27 cellular contexts compared by ENCODE assay signal in genomic region chr11:61629082-61629481, GRCh38. TPM values are rescaled to one million over a fixed set of nuclear protein-coding genes. Genes with fewer than 3 reads are reported as not detected.
DNase-seq lines count a peak whose midpoint lies in the region; ATAC-seq, FAIRE-seq and TF ChIP-seq lines count a peak whose summit lies in the region.
"Had no signal": no experiment of that assay in that cellular context is flagged by ENCODE, and none has a peak within 500 bp of the region (broad histone marks: within the 10 kb centered on the region; RNA-seq: fewer than 3 reads in every experiment).

No MANE protein-coding gene starts in this region.

- peaks cover 10% of the 10 kb centered on the region for H3K27me3 Mint-ChIP-seq in neural progenitor cell (ENCODE audit: insufficient read depth, low read depth)
- H3K27me3 Mint-ChIP-seq in type B pancreatic cell = no peaks in the 10 kb centered on the region
- H3K27me3 Mint-ChIP-seq in activated CD4-positive, alpha-beta T cell treated with anti-CD3 and anti-CD28 coated beads, Interleukin-2, amount 10 ng/mL, durations not matched to agents 24 days and 14 days = peaks cover 8% of the 10 kb centered on the region

- intact Hi-C loops in activated CD4-positive, alpha-beta T cell treated with anti-CD3 and anti-CD28 coated beads, Interleukin-2, amount 10 ng/mL, durations not matched to agents 24 days and 14 days (cut with micrococcal nuclease) = no loop called here

- H3K14ac ChIP-seq in H1 (ENCODE audit: insufficient read length) = no peak overlapping the region

- H4K91ac ChIP-seq in H1 (replicated peaks; ENCODE audit: insufficient read length, low read length) = peak overlapping the region; percentile 85

- H3K4me1 ChIP-seq in NT2/D1 (ENCODE audit: insufficient read depth, insufficient read length) = peaks cover 17% of the 10 kb centered on the region
- H3K4me1 ChIP-seq in H1 (replicated peaks in 1 of 4; ENCODE audit: control insufficient read depth in 3 of 4, insufficient read depth in 4 of 4, low read length in 3 of 4) = peaks cover 5 to 25% (median 18%) of the 10 kb centered on the region in 4 experiments
- H3K4me1 ChIP-seq in neural progenitor cell = peaks cover 11% of the 10 kb centered on the region

- no peak overlapping the region for H4K8ac ChIP-seq in H1 (ENCODE audit: extremely low read depth, insufficient read depth, low read length)

- 94% methylated on average over 12 of the region's 12 CpGs; no CpG with 5 or more reads in 1 of the 2 experiments for WGBS in H1 (ENCODE audit: extremely low coverage in 1 of 2, insufficient coverage in 1 of 2, insufficient read length in 1 of 2, insufficient replicate concordance in 2 of 2, low coverage in 1 of 2, low lambda C conversion rate in 2 of 2, missing lambda C conversion rate in 1 of 2), 2 experiments

- no peaks in the 10 kb centered on the region for H3F3A ChIP-seq in neural progenitor cell (ENCODE audit: low read depth)

- H3K27me3 ChIP-seq in NT2/D1 (ENCODE audit: insufficient read depth, insufficient read length) (no peaks in the 10 kb centered on the region), H1 (replicated peaks in 1 of 4; ENCODE audit: control insufficient read depth in 3 of 4, extremely low read depth in 1 of 4, insufficient read depth in 3 of 4, low read length in 3 of 4) (no peaks in the 10 kb centered on the region), neural progenitor cell (no peaks in the 10 kb centered on the region)

- H4K20me1 ChIP-seq in H1 (replicated peaks in 1 of 2; ENCODE audit: control insufficient read depth in 1 of 2, insufficient read depth in 2 of 2, low read length in 2 of 2) (no peaks in the 10 kb centered on the region), neural progenitor cell (ENCODE audit: low read depth) (no peaks in the 10 kb centered on the region)

- no peak overlapping the region for H2AK5ac ChIP-seq in H1 (ENCODE audit: low read depth, low read length)

- H3K4me3 ChIP-seq in NT2/D1 (ENCODE audit: insufficient read length, low read depth) = no peak overlapping the region
- no peak overlapping the region for H3K4me3 ChIP-seq in H1 (ENCODE audit: extremely low read depth in 1 of 4, insufficient read depth in 2 of 4, low read depth in 3 of 4, low read length in 4 of 4)
- no peak overlapping the region for H3K4me3 ChIP-seq in neural progenitor cell
- H3K4me3 ChIP-seq: K562 had no signal

- H3K9me3 ChIP-seq in NT2/D1 (ENCODE audit: insufficient read depth, low read length) (no peaks in the 10 kb centered on the region), H1 (ENCODE audit: insufficient read depth in 2 of 2, low read depth in 1 of 2, low read length in 1 of 2) (no peaks in the 10 kb centered on the region), neural progenitor cell (ENCODE audit: low read depth) (no peaks in the 10 kb centered on the region)

- peak overlapping the region; percentile 18 for H3K9ac ChIP-seq in NT2/D1 (ENCODE audit: insufficient read length, low read depth)
- H3K9ac ChIP-seq in H1 (replicated peaks in 1 of 4; ENCODE audit: extremely low read depth in 1 of 4, low read depth in 3 of 4, low read length in 3 of 4) = no peak overlapping the region; a peak in 1 of 7 replicates
- no peak overlapping the region for H3K9ac ChIP-seq in neural progenitor cell

- H2BK12ac ChIP-seq in H1 (ENCODE audit: low read depth, low read length) = peak overlapping the region; percentile 63; the same call in 1 of the 2 replicates

- no peaks in the 10 kb centered on the region for H3K79me1 ChIP-seq in H1 (ENCODE audit: low read depth, low read length)

- no peaks in the 10 kb centered on the region for H3K79me2 ChIP-seq in H1 (ENCODE audit: control insufficient read depth in 1 of 2, insufficient read depth in 2 of 2, low read length in 2 of 2)
- H3K79me2 ChIP-seq in neural progenitor cell (ENCODE audit: low read depth) = no peaks in the 10 kb centered on the region

- DNase-seq in NT2/D1 (ENCODE audit: low read depth, low spot score) (no peak), H1 (ENCODE audit: low read depth in 1 of 2, low spot score in 2 of 2) (no peak), neural progenitor cell (ENCODE audit: low spot score) (no peak), type B pancreatic cell (ENCODE audit: extremely low spot score, unreplicated experiment) (no peak), GM19238 (ENCODE audit: insufficient read length, low spot score) (no peak), NCI-H345 (lab: John Stamatoyannopoulos, UW) (no peak)
- DNase-seq in activated CD4-positive, alpha-beta T cell treated with anti-CD3 and anti-CD28 coated beads, Interleukin-2, amount 10 ng/mL, durations not matched to agents 24 days and 14 days = no peak
- DNase-seq: Calu3, DMS79 treated with DMSO at 0.1 percent for 48 hours, GF-D8, GOT3, Kasumi-1, NCI-H1092 treated with DMSO at 0.1 percent for 48 hours, NCI-H1436, NCI-H187, NCI-H2081 treated with DMSO at 0.1 percent for 48 hours, NCI-H446, NCI-H526, NCI-H82, SHP77 had no signal

- no peak overlapping the region; the same call in 1 of the 2 replicates for H3K18ac ChIP-seq in H1 (ENCODE audit: extremely low read depth, low read length)

- no peak overlapping the region for H3K56ac ChIP-seq in H1 (replicated peaks; ENCODE audit: insufficient read length, low read depth, low read length)

- H3K27ac ChIP-seq in H1 (ENCODE audit: low read depth, low read length) (no peak overlapping the region), neural progenitor cell (no peak overlapping the region)
- H3K27ac ChIP-seq: RWPE1 had no signal

- H3K23me2 ChIP-seq in H1 (ENCODE audit: low read depth, low read length) = 0 out of 2 replicates have a peak, but pooled peaks cover 2% of the 10 kb centered on the region

- H3K36me3 Mint-ChIP-seq in neural progenitor cell (no peaks in the 10 kb centered on the region), type B pancreatic cell (no peaks in the 10 kb centered on the region)
- no peaks in the 10 kb centered on the region for H3K36me3 Mint-ChIP-seq in activated CD4-positive, alpha-beta T cell treated with anti-CD3 and anti-CD28 coated beads, Interleukin-2, amount 10 ng/mL, durations not matched to agents 24 days and 14 days (ENCODE audit: low read depth)

- H3K4ac ChIP-seq in H1 (replicated peaks; ENCODE audit: insufficient read length, low read depth, low read length) = no peak overlapping the region

- TF ChIP-seq POLR2A in H1 (IDR thresholded peaks at IDR 0.05; ENCODE audit: control extremely low read depth in 1 of 2, low read depth in 2 of 2, low read length in 2 of 2) = no peak

- peak overlapping the region; percentile 49 for H2BK120ac ChIP-seq in H1 (replicated peaks; ENCODE audit: low read depth, low read length)

- H3K27ac Mint-ChIP-seq in neural progenitor cell (peak overlapping the region; percentile 92), type B pancreatic cell (peak overlapping the region; percentile 9)
- H3K27ac Mint-ChIP-seq in activated CD4-positive, alpha-beta T cell treated with anti-CD3 and anti-CD28 coated beads, Interleukin-2, amount 10 ng/mL, durations not matched to agents 24 days and 14 days = no peak overlapping the region

- POLR2A ChIA-PET in H1 (lab: Charles Lee; ENCODE audit: partially characterized antibody) = interaction anchor here (1.0 to 1.3 kb wide), 3 partner anchors 9 to 153 kb away, joined by 3 read pairs; no protein-coding TSS in a partner anchor

- ATAC-seq in GM18867 (IDR thresholded peaks at IDR 0.05; ENCODE audit: unreplicated experiment) = no peak

- TF ChIP-seq RAD21 in H1 (IDR thresholded peaks at IDR 0.05 in 1 of 2, conservative IDR thresholded peaks at IDR 0.05 in 1 of 2; ENCODE audit: low read depth in 2 of 2, low read length in 2 of 2) = no peak

- H3K4me1 Mint-ChIP-seq in neural progenitor cell (peaks cover 49% of the 10 kb centered on the region), type B pancreatic cell (ENCODE audit: unreplicated experiment) (peaks cover 50% of the 10 kb centered on the region)
- H3K4me1 Mint-ChIP-seq in activated CD4-positive, alpha-beta T cell treated with anti-CD3 and anti-CD28 coated beads, Interleukin-2, amount 10 ng/mL, durations not matched to agents 24 days and 14 days = peaks cover 3% of the 10 kb centered on the region

- CTCF ChIA-PET in H1 (lab: Charles Lee; ENCODE audit: partially characterized antibody) = interaction anchor here (0.6 to 21.9 kb wide), 41 partner anchors 9 to 552 kb away, joined by 3 to 335 read pairs (median 8); partner anchors contain the start of genes LRRC10B, SYT7 and TMEM216

- H3K23ac ChIP-seq in H1 (ENCODE audit: insufficient read length) = no peak overlapping the region

- H3K4me3 Mint-ChIP-seq in neural progenitor cell = no peak overlapping the region
- H3K4me3 Mint-ChIP-seq in type B pancreatic cell = no peak overlapping the region
- H3K4me3 Mint-ChIP-seq in activated CD4-positive, alpha-beta T cell treated with anti-CD3 and anti-CD28 coated beads, Interleukin-2, amount 10 ng/mL, durations not matched to agents 24 days and 14 days = no peak overlapping the region

- H2BK20ac ChIP-seq in H1 (ENCODE audit: low read length) = 0 out of 2 replicates have a peak overlapping the region, but pooled peaks have one; percentile 72

- no peak overlapping the region for H2AFZ ChIP-seq in H1 (ENCODE audit: low read length)
- H2AFZ ChIP-seq in neural progenitor cell (replicated peaks) = no peak overlapping the region

- TF ChIP-seq CTCF in H1 (IDR thresholded peaks at IDR 0.05; ENCODE audit: control extremely low read depth in 1 of 3, insufficient read depth in 1 of 3, low read depth in 1 of 3, low read length in 3 of 3) (no peak), neural progenitor cell (IDR thresholded peaks at IDR 0.05) (no peak), type B pancreatic cell (conservative IDR thresholded peaks at IDR 0.05) (no peak)

- H3K9me3 Mint-ChIP-seq in neural progenitor cell (no peaks in the 10 kb centered on the region), type B pancreatic cell (no peaks in the 10 kb centered on the region)
- H3K9me3 Mint-ChIP-seq in activated CD4-positive, alpha-beta T cell treated with anti-CD3 and anti-CD28 coated beads, Interleukin-2, amount 10 ng/mL, durations not matched to agents 24 days and 14 days = no peaks in the 10 kb centered on the region

- H2BK15ac ChIP-seq in H1 (ENCODE audit: low read length) = no peak overlapping the region

- no peak for FAIRE-seq in H1 (lab: Jason Lieb, UNC)
- FAIRE-seq: GM12891, GM19239, HTR-8/SVneo, K562 had no signal

- no peak for TF ChIP-seq EP300 in H1 (IDR thresholded peaks at IDR 0.05; ENCODE audit: borderline replicate concordance in 1 of 2, low read depth in 2 of 2, low read length in 2 of 2)

- H3K4me2 ChIP-seq in H1 (ENCODE audit: insufficient read depth in 1 of 2, low read depth in 2 of 2, low read length in 2 of 2) (no peak overlapping the region), neural progenitor cell (no peak overlapping the region)

- H3K36me3 ChIP-seq in NT2/D1 (ENCODE audit: insufficient read depth, insufficient read length, low read length) (no peaks in the 10 kb centered on the region), H1 (ENCODE audit: control insufficient read depth in 2 of 4, insufficient read depth in 4 of 4, low read length in 3 of 4) (no peaks in the 10 kb centered on the region), neural progenitor cell (no peaks in the 10 kb centered on the region)

- peak overlapping the region; percentile 32; the same call in 1 of the 2 replicates for H2BK5ac ChIP-seq in H1 (ENCODE audit: low read depth, low read length)

- no peak overlapping the region for H4K5ac ChIP-seq in H1 (ENCODE audit: insufficient read length, low read depth, low read length)

RNA-seq across cellular contexts. Expression of gene SYT7, which starts 48.2 kb away (rescaled TPM):
- total RNA-seq in H1 (2021; fragmentation: NEBNext Ultra II Directional; extraction: Animal tissue kit (Norgen Biotek cat#: 25700)) = 10.5 and 10.6 TPM in 2 replicates
- 9.6 and 14.4 TPM in 2 replicates for polyA plus RNA-seq in H1 (2011; rRNA removed)
- polyA plus RNA-seq in H1 (2011; cell fraction: cytosol; rRNA removed) = 9.2 TPM
- polyA plus RNA-seq in H1 (2011; cell fraction: nucleus; rRNA removed) = 23.5 TPM
- polyA plus RNA-seq in H1 (2012, experiment 1 of 2) = 9.2 to 16.6 TPM (median 13.7 TPM) in 4 replicates
- polyA plus RNA-seq in H1 (2012, experiment 2 of 2) = 7.6 TPM
- polyA plus RNA-seq in H1 (2013, experiment 1 of 2) = 10.6 TPM
- 10.5 TPM for polyA plus RNA-seq in H1 (2013, experiment 2 of 2)
- 5.7 and 8.6 TPM in 2 replicates for polyA minus RNA-seq in H1 (2011; rRNA and poly(A)+ RNA removed)
- 8.2 TPM for polyA minus RNA-seq in H1 (2011; cell fraction: cytosol; rRNA and poly(A)+ RNA removed)
- polyA minus RNA-seq in H1 (2011; cell fraction: nucleus; rRNA and poly(A)+ RNA removed) = 6.4 TPM
- 0.73 and 4.4 TPM in 2 replicates for total RNA-seq in neural progenitor cell (ENCODE audit: low replicate concordance)
- total RNA-seq in type B pancreatic cell (ENCODE audit: low replicate concordance) = 26.5 and 37.5 TPM in 2 replicates
- 0.23 and 0.43 TPM in 2 replicates for total RNA-seq in activated CD4-positive, alpha-beta T cell treated with anti-CD3 and anti-CD28 coated beads, Interleukin-2, amount 10 ng/mL, durations not matched to agents 24 days and 14 days
- total RNA-seq: OCI-LY7 had no signal

RNA-seq across cellular contexts. Expression of gene DAGLA, which starts 51.1 kb away (rescaled TPM):
- 6.4 and 6.6 TPM in 2 replicates for total RNA-seq in H1 (2021; fragmentation: NEBNext Ultra II Directional; extraction: Animal tissue kit (Norgen Biotek cat#: 25700))
- polyA plus RNA-seq in H1 (2011; rRNA removed) = 3.6 and 5.3 TPM in 2 replicates
- polyA plus RNA-seq in H1 (2011; cell fraction: cytosol; rRNA removed) = 2.8 TPM
- polyA plus RNA-seq in H1 (2011; cell fraction: nucleus; rRNA removed) = 10.3 TPM
- polyA plus RNA-seq in H1 (2012, experiment 1 of 2) = 3.3 to 5.4 TPM (median 4.5 TPM) in 4 replicates
- polyA plus RNA-seq in H1 (2012, experiment 2 of 2) = 3.2 TPM
- polyA plus RNA-seq in H1 (2013, experiment 1 of 2) = 4.8 TPM
- 5.2 TPM for polyA plus RNA-seq in H1 (2013, experiment 2 of 2)
- polyA minus RNA-seq in H1 (2011; rRNA and poly(A)+ RNA removed) = 4.6 and 5.2 TPM in 2 replicates
- polyA minus RNA-seq in H1 (2011; cell fraction: cytosol; rRNA and poly(A)+ RNA removed) = 3.5 TPM
- polyA minus RNA-seq in H1 (2011; cell fraction: nucleus; rRNA and poly(A)+ RNA removed) = 8.3 TPM
- total RNA-seq in neural progenitor cell (ENCODE audit: low replicate concordance) (1.1 and 4.6 TPM in 2 replicates), type B pancreatic cell (ENCODE audit: low replicate concordance) (5.5 and 7.8 TPM in 2 replicates)
- total RNA-seq in activated CD4-positive, alpha-beta T cell treated with anti-CD3 and anti-CD28 coated beads, Interleukin-2, amount 10 ng/mL, durations not matched to agents 24 days and 14 days = 0.09 and 0.14 TPM in 2 replicates
- total RNA-seq: OCI-LY7 had no signal
